In genomic region chr10:31760674-31761081, GRCh38 we compare ENCODE assay signal across 8 cellular contexts.
DNase-seq lines count a peak whose midpoint lies in the region; ATAC-seq and TF ChIP-seq lines count a peak whose summit lies in the region.

No MANE protein-coding gene starts in this region.

- H3K9me3 ChIP-seq in body of pancreas, result no peaks in the 10 kb centered on the region
- no peaks in the 10 kb centered on the region for H3K9me3 ChIP-seq in mucosa of descending colon

- no peaks in the 10 kb centered on the region for H3K27me3 ChIP-seq in body of pancreas

- H3K4me3 ChIP-seq in Jurkat, Clone E6-1 (ENCODE audit: low read length), result peak overlapping the region; percentile 52
- no peak overlapping the region for H3K4me3 ChIP-seq in body of pancreas
- peak overlapping the region; percentile 6 for H3K4me3 ChIP-seq in mucosa of descending colon

- 10 to 12% methylated on average over 8 of the region's 8 CpGs for WGBS in body of pancreas, 2 donors

- H3K36me3 ChIP-seq in body of pancreas (replicated peaks in 1 of 2; ENCODE audit: insufficient read depth in 1 of 2, low read depth in 2 of 2) (no peaks in the 10 kb centered on the region), mucosa of descending colon (ENCODE audit: low read depth) (no peaks in the 10 kb centered on the region)

- peaks cover 20% of the 10 kb centered on the region for H3K4me1 ChIP-seq in body of pancreas
- peaks cover 8% of the 10 kb centered on the region for H3K4me1 ChIP-seq in mucosa of descending colon (ENCODE audit: low read depth)

- no peak for TF ChIP-seq POLR2A in body of pancreas (IDR thresholded peaks at IDR 0.05)

- no peak for TF ChIP-seq CTCF in 22Rv1 (IDR thresholded peaks at IDR 0.05)
- TF ChIP-seq CTCF in body of pancreas (IDR thresholded peaks at IDR 0.05), result no peak
- no peak for TF ChIP-seq CTCF in mucosa of descending colon (IDR thresholded peaks at IDR 0.05)

- H3K27ac ChIP-seq in 22Rv1 (peak overlapping the region; percentile 78), body of pancreas (peak overlapping the region; percentile 89 to 98 (median 96))

- no peak for DNase-seq in Jurkat, Clone E6-1 (ENCODE audit: low read depth, low spot score)
- peak in 1 of 4 donors; percentile 22 for DNase-seq in body of pancreas
- DNase-seq in mucosa of descending colon, result no peak
- DNase-seq in HPDE6-E6E7 (ENCODE audit: extremely low spot score), result no peak

- no peak for ATAC-seq in body of pancreas
- ATAC-seq in mucosa of descending colon, result no peak
- no peak for ATAC-seq in HG02981 (IDR thresholded peaks at IDR 0.05; ENCODE audit: unreplicated experiment)
- ATAC-seq in HG03280 (IDR thresholded peaks at IDR 0.05; ENCODE audit: unreplicated experiment), result no peak
- ATAC-seq in HG02759 (IDR thresholded peaks at IDR 0.05; ENCODE audit: unreplicated experiment), result no peak

- intact Hi-C loops in body of pancreas (cut with DNase I) (no loop called here), mucosa of descending colon (cut with DNase I, micrococcal nuclease) (no loop called here)

Comparison
In these comparisons a context has a peak if more than half of its experiments do, and no peak if none do; other contexts are left out.
1. H3K4me3 ChIP-seq: peak in Jurkat, Clone E6-1 (single experiment) and mucosa of descending colon (single experiment); none in body of pancreas (0 of 2).